10 cellular contexts compared by ENCODE assay signal in genomic region chr6:327538-328183, GRCh38. TPM values are rescaled to one million over a fixed set of nuclear protein-coding genes. Genes with fewer than 3 reads are reported as not detected.
DNase-seq lines count a peak whose midpoint lies in the region; ATAC-seq and TF ChIP-seq lines count a peak whose summit lies in the region.
"Had no signal": no experiment of that assay in that cellular context is flagged by ENCODE, and none has a peak within 500 bp of the region (broad histone marks: within the 10 kb centered on the region; RNA-seq: fewer than 3 reads in every experiment).

No MANE protein-coding gene starts in this region.

- H3K4me3 Mint-ChIP-seq in neural progenitor cell: no peak overlapping the region
- H3K4me3 Mint-ChIP-seq: activated T-helper 1 cell treated with anti-CD3 and anti-CD28 coated beads, Interleukin-12 subunit alpha, Interleukin-12 subunit beta, Interleukin-2, Interleukin-4 antibody, amounts not matched to agents 30 ng/mL and 10 ng/mL and 1 ng/mL, durations not matched to agents 14 hours and 24 hours and 36 hours had no signal

- no peaks in the 10 kb centered on the region for H3K9me3 ChIP-seq in OCI-LY1 (ENCODE audit: low read length)
- H3K9me3 ChIP-seq in smooth muscle cell (replicated peaks; ENCODE audit: low read depth): no peaks in the 10 kb centered on the region
- no peaks in the 10 kb centered on the region for H3K9me3 ChIP-seq in neural progenitor cell (ENCODE audit: low read depth)
- H3K9me3 ChIP-seq in BE2C: peaks cover 3% of the 10 kb centered on the region; the same call in 1 of the 2 replicates

- no peaks in the 10 kb centered on the region for H3F3A ChIP-seq in OCI-LY1 (ENCODE audit: insufficient read depth, low read length)
- H3F3A ChIP-seq in smooth muscle cell (ENCODE audit: low read depth): no peaks in the 10 kb centered on the region
- no peaks in the 10 kb centered on the region for H3F3A ChIP-seq in neural progenitor cell (ENCODE audit: low read depth)

- peak overlapping the region; percentile 44 for H3K4me2 ChIP-seq in OCI-LY1 (ENCODE audit: low read length)
- peak overlapping the region; percentile 24 for H3K4me2 ChIP-seq in smooth muscle cell
- no peak overlapping the region for H3K4me2 ChIP-seq in neural progenitor cell

- H3K9me2 ChIP-seq in OCI-LY1 (ENCODE audit: low read depth, low read length): no peaks in the 10 kb centered on the region

- peak; percentile 9 for TF ChIP-seq POLR2A in GM19193 (IDR thresholded peaks at IDR 0.05; ENCODE audit: extremely low read depth, insufficient read depth, insufficient read length)

- H3K9me3 Mint-ChIP-seq in neural progenitor cell: peaks cover 15% of the 10 kb centered on the region
- H3K9me3 Mint-ChIP-seq: activated T-helper 1 cell treated with anti-CD3 and anti-CD28 coated beads, Interleukin-12 subunit alpha, Interleukin-12 subunit beta, Interleukin-2, Interleukin-4 antibody, amounts not matched to agents 30 ng/mL and 10 ng/mL and 1 ng/mL, durations not matched to agents 14 hours and 24 hours and 36 hours had no signal

- H3K79me2 ChIP-seq in OCI-LY1 (ENCODE audit: insufficient read depth, low read length): no peaks in the 10 kb centered on the region
- H3K79me2 ChIP-seq in smooth muscle cell (ENCODE audit: low read depth): no peaks in the 10 kb centered on the region
- no peaks in the 10 kb centered on the region for H3K79me2 ChIP-seq in neural progenitor cell (ENCODE audit: low read depth)

- H3K4me1 Mint-ChIP-seq in neural progenitor cell: peaks cover 2% of the 10 kb centered on the region

- H3K4me3 ChIP-seq in OCI-LY1 (ENCODE audit: low read depth, low read length, poor library complexity, severe bottlenecking): no peak overlapping the region
- no peak overlapping the region for H3K4me3 ChIP-seq in smooth muscle cell
- no peak overlapping the region for H3K4me3 ChIP-seq in neural progenitor cell
- no peak overlapping the region for H3K4me3 ChIP-seq in BE2C (ENCODE audit: low read depth, low read length)
- H3K4me3 ChIP-seq: mucosa of descending colon, SK-N-MC had no signal

- H3K27ac ChIP-seq in OCI-LY1 (ENCODE audit: low read depth, low read length, poor library complexity, severe bottlenecking) (no peak overlapping the region), foreskin keratinocyte (no peak overlapping the region), smooth muscle cell (ENCODE audit: low read depth) (no peak overlapping the region), neural progenitor cell (no peak overlapping the region)
- H3K27ac ChIP-seq: SK-N-MC had no signal

- H3K9ac ChIP-seq in OCI-LY1 (ENCODE audit: low read length) (no peak overlapping the region), smooth muscle cell (ENCODE audit: low read depth) (no peak overlapping the region), neural progenitor cell (no peak overlapping the region)

- H3K27ac Mint-ChIP-seq in neural progenitor cell: no peak overlapping the region
- H3K27ac Mint-ChIP-seq: activated T-helper 1 cell treated with anti-CD3 and anti-CD28 coated beads, Interleukin-12 subunit alpha, Interleukin-12 subunit beta, Interleukin-2, Interleukin-4 antibody, amounts not matched to agents 30 ng/mL and 10 ng/mL and 1 ng/mL, durations not matched to agents 14 hours and 24 hours and 36 hours had no signal

- DNase-seq in foreskin keratinocyte (no peak), smooth muscle cell (lab: John Stamatoyannopoulos, UW; ENCODE audit: unreplicated experiment) (no peak), neural progenitor cell (ENCODE audit: low spot score) (no peak), NCI-H1417 treated with DMSO at 0.1 percent for 48 hours (lab: John Stamatoyannopoulos, UW) (no peak), BE2C (no peak)

- peak; percentile 11 for ATAC-seq in foreskin keratinocyte

- peaks cover 4% of the 10 kb centered on the region for H3K36me3 Mint-ChIP-seq in neural progenitor cell

- no peaks in the 10 kb centered on the region for H3K36me3 ChIP-seq in OCI-LY1 (ENCODE audit: insufficient read depth, low read length)
- H3K36me3 ChIP-seq in smooth muscle cell (ENCODE audit: low read depth): no peaks in the 10 kb centered on the region
- no peaks in the 10 kb centered on the region for H3K36me3 ChIP-seq in neural progenitor cell
- no peaks in the 10 kb centered on the region for H3K36me3 ChIP-seq in BE2C

- peaks cover 7% of the 10 kb centered on the region for H3K27me3 Mint-ChIP-seq in neural progenitor cell (ENCODE audit: insufficient read depth, low read depth)

- H3K4me1 ChIP-seq in OCI-LY1 (ENCODE audit: insufficient read depth, low read length, severe bottlenecking): peaks cover 13% of the 10 kb centered on the region
- no peaks in the 10 kb centered on the region for H3K4me1 ChIP-seq in foreskin keratinocyte
- H3K4me1 ChIP-seq in smooth muscle cell (ENCODE audit: low read depth): no peaks in the 10 kb centered on the region
- H3K4me1 ChIP-seq in neural progenitor cell: no peaks in the 10 kb centered on the region
- no peaks in the 10 kb centered on the region for H3K4me1 ChIP-seq in BE2C

- no peaks in the 10 kb centered on the region for H4K20me1 ChIP-seq in OCI-LY1 (ENCODE audit: insufficient read depth, low read length)
- H4K20me1 ChIP-seq in smooth muscle cell (ENCODE audit: low read depth): peaks cover 58% of the 10 kb centered on the region
- no peaks in the 10 kb centered on the region for H4K20me1 ChIP-seq in neural progenitor cell (ENCODE audit: low read depth)

- 64% methylated on average over 11 of the region's 11 CpGs for WGBS in smooth muscle cell (ENCODE audit: low lambda C conversion rate)

- no peaks in the 10 kb centered on the region; the same call in 1 of the 2 replicates for H3K27me3 ChIP-seq in OCI-LY1 (ENCODE audit: insufficient read depth, low read length)
- no peaks in the 10 kb centered on the region for H3K27me3 ChIP-seq in foreskin keratinocyte
- H3K27me3 ChIP-seq in smooth muscle cell (ENCODE audit: low read depth): no peaks in the 10 kb centered on the region
- no peaks in the 10 kb centered on the region for H3K27me3 ChIP-seq in neural progenitor cell
- peaks cover 21% of the 10 kb centered on the region for H3K27me3 ChIP-seq in BE2C

- H2AFZ ChIP-seq in OCI-LY1 (ENCODE audit: low read length) (no peak overlapping the region), smooth muscle cell (ENCODE audit: low read depth) (no peak overlapping the region), neural progenitor cell (replicated peaks) (no peak overlapping the region)

- TF ChIP-seq CTCF in OCI-LY1 (IDR thresholded peaks at IDR 0.05; ENCODE audit: low read length) (no peak), foreskin keratinocyte (conservative IDR thresholded peaks at IDR 0.05) (no peak), smooth muscle cell (IDR thresholded peaks at IDR 0.05; ENCODE audit: borderline replicate concordance, insufficient read depth, poor library complexity, severe bottlenecking) (no peak), neural progenitor cell (IDR thresholded peaks at IDR 0.05) (no peak), BE2C (IDR thresholded peaks at IDR 0.05; ENCODE audit: low read depth, low read length) (no peak)

RNA-seq across cellular contexts. Expression of gene DUSP22, which starts 35.4 kb away (rescaled TPM):
- total RNA-seq in foreskin keratinocyte (20.6 and 22.2 TPM in 2 replicates), smooth muscle cell (15.7 and 19.1 TPM in 2 replicates), neural progenitor cell (ENCODE audit: low replicate concordance) (40.0 and 51.3 TPM in 2 replicates)
- polyA plus RNA-seq in foreskin keratinocyte (24.9 and 25.0 TPM in 2 replicates), smooth muscle cell (16.3 and 17.2 TPM in 2 replicates)
- polyA plus RNA-seq in BE2C (2012; ENCODE audit: insufficient read depth, insufficient read length, low read depth): 2.5 TPM
